ENCODE assay signal across 28 cellular contexts in the genomic region with DNA sequence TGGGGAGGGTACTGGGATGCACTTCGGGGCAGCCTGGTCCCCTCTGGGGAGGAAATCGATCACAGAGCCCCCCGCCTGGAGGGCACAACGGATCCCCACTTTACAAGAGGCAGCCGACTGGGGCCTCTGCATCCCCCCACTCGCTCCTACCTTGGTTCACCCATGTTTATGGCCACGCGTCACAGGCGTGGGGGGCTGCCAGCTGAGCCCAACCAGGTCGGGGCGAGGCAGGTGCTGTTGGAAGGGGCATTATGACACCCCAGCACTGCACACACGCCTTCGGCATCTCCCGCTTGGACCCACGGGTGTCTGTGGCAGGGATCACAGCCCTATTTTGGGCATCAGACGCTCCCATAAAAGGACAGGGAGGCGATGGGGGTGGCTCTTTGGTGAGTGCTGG. TPM values are rescaled to one million over a fixed set of nuclear protein-coding genes. Genes with fewer than 3 reads are reported as not detected.
"Had no signal": no experiment of that assay in that cellular context is flagged by ENCODE, and none has a peak within 500 bp of the region (broad histone marks: within the 10 kb centered on the region; RNA-seq: fewer than 3 reads in every experiment).

No MANE protein-coding gene starts in this region.

- H3K9me3 ChIP-seq: colonic mucosa, esophagus muscularis mucosa, esophagus squamous epithelium, gastrocnemius medialis, gastroesophageal sphincter, heart left ventricle, heart right ventricle had no signal

- H3K27ac ChIP-seq: colonic mucosa, coronary artery, dorsolateral prefrontal cortex, epithelial cell of prostate, esophagus muscularis mucosa, esophagus squamous epithelium, foreskin keratinocyte, gastrocnemius medialis, gastroesophageal sphincter, heart left ventricle, heart right ventricle had no signal

- ATAC-seq: effector memory CD8-positive, alpha-beta T cell; esophagus mucosa; foreskin keratinocyte; gastrocnemius medialis; gastroesophageal sphincter; heart left ventricle; heart right ventricle had no signal

- H3K9me3 Mint-ChIP-seq: dendritic cell treated with granulocyte-macrophage colony-stimulating factor and Interleukin-4, amounts not matched to agents 40 ng/mL and 50 ng/mL, for 4 days; effector memory CD8-positive, alpha-beta T cell; endodermal cell had no signal

- H3K4me1 ChIP-seq: colonic mucosa, esophagus muscularis mucosa, esophagus squamous epithelium, foreskin keratinocyte, gastrocnemius medialis, gastroesophageal sphincter, heart left ventricle, heart right ventricle had no signal

- DNase-seq: colonic mucosa; cortex of kidney; dermis blood vessel endothelial cell; dorsolateral prefrontal cortex; effector CD4-positive, alpha-beta T cell; effector CD8-positive, alpha-beta T cell; effector memory CD4-positive, alpha-beta T cell; effector memory CD8-positive, alpha-beta T cell; endodermal cell; erythroblast; esophagus squamous epithelium; foreskin fibroblast; foreskin keratinocyte; foreskin melanocyte; gastrocnemius medialis; glutamatergic neuron; head of caudate nucleus; heart left ventricle; heart right ventricle had no signal

- H3K4me3 Mint-ChIP-seq: dendritic cell treated with granulocyte-macrophage colony-stimulating factor and Interleukin-4, amounts not matched to agents 40 ng/mL and 50 ng/mL, for 4 days; effector memory CD8-positive, alpha-beta T cell; endodermal cell had no signal

- H3K36me3 ChIP-seq: colonic mucosa, esophagus muscularis mucosa, esophagus squamous epithelium, gastrocnemius medialis, gastroesophageal sphincter, heart left ventricle, heart right ventricle had no signal

- H3K27ac Mint-ChIP-seq: dendritic cell treated with granulocyte-macrophage colony-stimulating factor and Interleukin-4, amounts not matched to agents 40 ng/mL and 50 ng/mL, for 4 days; effector memory CD8-positive, alpha-beta T cell; endodermal cell had no signal

- H3K27me3 ChIP-seq: colonic mucosa, foreskin keratinocyte had no signal

- H3K4me3 ChIP-seq: colonic mucosa, coronary artery, dorsolateral prefrontal cortex, esophagus muscularis mucosa, esophagus squamous epithelium, gastrocnemius medialis, gastroesophageal sphincter, heart left ventricle, heart right ventricle had no signal

RNA-seq across cellular contexts. Expression of gene SOHLH1, which starts 14.6 kb away (rescaled TPM):
- polyA plus RNA-seq: endothelial cell of umbilical vein, esophagus, fibroblast of lung, foreskin keratinocyte, heart left ventricle, heart right ventricle had no signal

RNA-seq across cellular contexts. Expression of gene KCNT1, which starts 17.3 kb away (rescaled TPM):
- polyA plus RNA-seq: endothelial cell of umbilical vein, fibroblast of lung, foreskin keratinocyte had no signal

RNA-seq across cellular contexts. Expression of gene LCN9, which starts 21.6 kb away (rescaled TPM):
- polyA plus RNA-seq: endothelial cell of umbilical vein, esophagus, fibroblast of lung, foreskin keratinocyte, heart left ventricle, heart right ventricle had no signal

RNA-seq across cellular contexts. Expression of gene GLT6D1, which starts 45.4 kb away (rescaled TPM):
- polyA plus RNA-seq: endothelial cell of umbilical vein, esophagus, fibroblast of lung, foreskin keratinocyte, heart left ventricle, heart right ventricle had no signal
